14 cellular contexts compared by ENCODE assay signal in the genomic region with DNA sequence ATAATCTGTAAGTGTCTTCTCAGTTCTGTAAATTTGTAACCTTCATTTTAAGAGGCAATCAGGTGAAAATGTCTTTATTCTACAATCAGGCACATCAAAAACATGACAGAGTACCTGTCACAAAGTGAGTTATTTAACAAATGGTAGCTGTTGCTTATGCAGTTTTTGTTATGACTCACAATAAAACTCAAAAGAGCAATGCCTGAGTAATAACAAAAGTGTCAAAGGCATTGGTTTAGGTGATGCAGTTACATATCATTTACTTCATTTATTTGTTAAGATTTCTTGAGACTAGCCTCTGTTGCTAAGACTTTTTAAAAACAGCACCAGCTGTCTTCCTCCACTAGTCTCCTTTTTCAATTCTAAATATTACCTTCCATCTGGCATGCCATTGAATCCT.
DNase-seq lines count a peak whose midpoint lies in the region; ATAC-seq and TF ChIP-seq lines count a peak whose summit lies in the region.
"Had no signal": no experiment of that assay in that cellular context is flagged by ENCODE, and none has a peak within 500 bp of the region (broad histone marks: within the 10 kb centered on the region; RNA-seq: fewer than 3 reads in every experiment).

No MANE protein-coding gene starts in this region.

- no peak overlapping the region for H3K4me3 Mint-ChIP-seq in activated T-helper 1 cell treated with anti-CD3 and anti-CD28 coated beads, Interleukin-12 subunit alpha, Interleukin-12 subunit beta, Interleukin-2, Interleukin-4 antibody, amounts not matched to agents 30 ng/mL and 10 ng/mL and 1 ng/mL, durations not matched to agents 14 hours and 24 hours and 36 hours

- intact Hi-C loops in activated T-helper 1 cell treated with anti-CD3 and anti-CD28 coated beads, Interleukin-12 subunit alpha, Interleukin-12 subunit beta, Interleukin-2, Interleukin-4 antibody, amounts not matched to agents 30 ng/mL and 10 ng/mL and 1 ng/mL, durations not matched to agents 14 hours and 24 hours and 36 hours (cut with micrococcal nuclease) = loop anchor here (2.0 kb wide), 2 partner anchors 14 to 178 kb away; a partner anchor contains a TSS
- intact Hi-C loops in uterus (cut with DNase I; ENCODE audit: low total_unique reads) = no loop called here

- no peak for TF ChIP-seq POLR2A in uterus (IDR thresholded peaks at IDR 0.05)

- peaks cover 0 to 6% of the 10 kb centered on the region in 2 donors for H3K9me3 ChIP-seq in uterus

- no peaks in the 10 kb centered on the region for H3K36me3 Mint-ChIP-seq in activated T-helper 1 cell treated with anti-CD3 and anti-CD28 coated beads, Interleukin-12 subunit alpha, Interleukin-12 subunit beta, Interleukin-2, Interleukin-4 antibody, amounts not matched to agents 30 ng/mL and 10 ng/mL and 1 ng/mL, durations not matched to agents 14 hours and 24 hours and 36 hours (ENCODE audit: low read depth)

- no peaks in the 10 kb centered on the region for H3K27me3 Mint-ChIP-seq in activated T-helper 1 cell treated with anti-CD3 and anti-CD28 coated beads, Interleukin-12 subunit alpha, Interleukin-12 subunit beta, Interleukin-2, Interleukin-4 antibody, amounts not matched to agents 30 ng/mL and 10 ng/mL and 1 ng/mL, durations not matched to agents 14 hours and 24 hours and 36 hours (ENCODE audit: insufficient read depth)

- no peaks in the 10 kb centered on the region for H3K27me3 ChIP-seq in uterus

- H3K9me3 Mint-ChIP-seq in activated T-helper 1 cell treated with anti-CD3 and anti-CD28 coated beads, Interleukin-12 subunit alpha, Interleukin-12 subunit beta, Interleukin-2, Interleukin-4 antibody, amounts not matched to agents 30 ng/mL and 10 ng/mL and 1 ng/mL, durations not matched to agents 14 hours and 24 hours and 36 hours = peaks cover 8% of the 10 kb centered on the region

- TF ChIP-seq CTCF in uterus (IDR thresholded peaks at IDR 0.05) = no peak

- no peaks in the 10 kb centered on the region for H3K36me3 ChIP-seq in uterus

- H3K4me1 Mint-ChIP-seq in activated T-helper 1 cell treated with anti-CD3 and anti-CD28 coated beads, Interleukin-12 subunit alpha, Interleukin-12 subunit beta, Interleukin-2, Interleukin-4 antibody, amounts not matched to agents 30 ng/mL and 10 ng/mL and 1 ng/mL, durations not matched to agents 14 hours and 24 hours and 36 hours (ENCODE audit: low read depth) = peaks cover 10% of the 10 kb centered on the region

- H3K27ac Mint-ChIP-seq in activated T-helper 1 cell treated with anti-CD3 and anti-CD28 coated beads, Interleukin-12 subunit alpha, Interleukin-12 subunit beta, Interleukin-2, Interleukin-4 antibody, amounts not matched to agents 30 ng/mL and 10 ng/mL and 1 ng/mL, durations not matched to agents 14 hours and 24 hours and 36 hours = no peak overlapping the region

- ATAC-seq in GM18499 (IDR thresholded peaks at IDR 0.05; ENCODE audit: insufficient read depth, unreplicated experiment) (peak; percentile 94), GM19395 (IDR thresholded peaks at IDR 0.05; ENCODE audit: unreplicated experiment) (peak; percentile 76), HG02870 (IDR thresholded peaks at IDR 0.05; ENCODE audit: unreplicated experiment) (peak; percentile 97), HG03571 (IDR thresholded peaks at IDR 0.05; ENCODE audit: unreplicated experiment) (peak; percentile 70)

- H3K4me1 ChIP-seq in uterus = no peaks in the 10 kb centered on the region

- no peak for DNase-seq in SKM-1 treated with dmso at 0.1 percent for 144 hours (lab: John Stamatoyannopoulos, UW; ENCODE audit: unreplicated experiment)
- DNase-seq in activated T-helper 1 cell treated with anti-CD3 and anti-CD28 coated beads, Interleukin-12 subunit alpha, Interleukin-12 subunit beta, Interleukin-2, Interleukin-4 antibody, amounts not matched to agents 30 ng/mL and 10 ng/mL and 1 ng/mL, durations not matched to agents 14 hours and 24 hours and 36 hours (ENCODE audit: low spot score) = no peak
- no peak for DNase-seq in uterus
- no peak for DNase-seq in HT-29 (ENCODE audit: low spot score)
- DNase-seq: activated T-cell treated with anti-CD3 and anti-CD28 coated beads, Interleukin-2, amount 50 U/mL, for 48 hours; KG1; kidney; NCI-H187 treated with DMSO at 0.1 percent for 48 hours; stimulated activated CD4-positive, alpha-beta T cell treated with anti-CD3 and anti-CD28 coated beads, Interleukin-4, amount 100 ng/mL, for 24 hours had no signal

- no peak overlapping the region for H3K27ac ChIP-seq in uterus
- H3K27ac ChIP-seq: VCaP had no signal

- H3K4me3 ChIP-seq in uterus = no peak overlapping the region
